Comparison of ENCODE assay signal across 17 cellular contexts in the genomic region with DNA sequence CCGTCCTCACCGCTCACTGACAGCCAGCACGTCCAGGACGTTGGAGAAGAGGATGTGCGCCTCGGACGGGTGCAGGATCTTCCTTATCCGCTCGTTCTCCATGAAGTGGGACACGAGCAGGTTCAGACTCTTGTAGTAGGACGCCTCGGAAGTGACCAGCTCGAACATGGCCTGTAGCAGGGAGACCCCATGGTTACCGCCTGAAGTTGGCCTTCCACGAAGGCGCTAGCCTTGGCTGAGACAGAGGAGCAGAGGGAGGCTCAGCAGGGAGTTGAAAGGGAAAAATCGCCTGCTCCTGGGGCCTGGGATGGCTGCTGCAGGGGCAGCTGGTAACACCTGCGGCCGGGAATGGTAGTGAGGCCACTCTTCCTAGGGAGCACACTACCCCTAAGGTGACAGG. TPM values are rescaled to one million over a fixed set of nuclear protein-coding genes. Genes with fewer than 3 reads are reported as not detected.
"Had no signal": no experiment of that assay in that cellular context is flagged by ENCODE, and none has a peak within 500 bp of the region (broad histone marks: within the 10 kb centered on the region; RNA-seq: fewer than 3 reads in every experiment).

No MANE protein-coding gene starts in this region.

- H3K4me1 ChIP-seq: uterus had no signal

- H3K9me3 ChIP-seq: esophagus squamous epithelium, neutrophil, tibial nerve, uterus had no signal

- FAIRE-seq: endothelial cell of umbilical vein had no signal

- H3K4me3 ChIP-seq: esophagus squamous epithelium, tibial nerve, uterus had no signal

- H3K79me2 ChIP-seq: parathyroid adenoma had no signal

- H3K27ac ChIP-seq: brain microvascular endothelial cell, esophagus squamous epithelium, neutrophil, parathyroid adenoma, tibial nerve, uterus had no signal

- DNase-seq: activated naive CD4-positive, alpha-beta T cell treated with Interleukin-2 at 50 U/mL for 16 hours; aorta; brain microvascular endothelial cell; cortex of kidney; effector CD8-positive, alpha-beta T cell; esophagus squamous epithelium; mesendoderm; naive thymus-derived CD8-positive, alpha-beta T cell; stimulated activated CD4-positive, alpha-beta T cell treated with anti-CD3 and anti-CD28 coated beads, Interleukin-12 subunit alpha, Interleukin-12 subunit beta, amount 100 ng/mL, for 4 hours; stimulated activated CD4-positive, alpha-beta T cell treated with anti-CD3 and anti-CD28 coated beads, Interleukin-1b, Interleukin-23, amount 100 ng/mL, for 48 hours; stimulated activated CD8-positive, alpha-beta memory T cell treated with anti-CD3 and anti-CD28 coated beads, Interleukin-4, amount 100 ng/mL, for 48 hours; stimulated activated naive CD4-positive, alpha-beta T cell; uterus had no signal

- H3K27me3 ChIP-seq: brain microvascular endothelial cell, tibial nerve, uterus had no signal

- H3K36me3 ChIP-seq: brain microvascular endothelial cell, esophagus squamous epithelium, neutrophil, uterus had no signal

- H2AFZ ChIP-seq: parathyroid adenoma had no signal

RNA-seq across cellular contexts. Expression of a gene that starts 24.7 kb away (rescaled TPM):
- polyA plus RNA-seq: naive thymus-derived CD8-positive, alpha-beta T cell had no signal
